In the genomic region with DNA sequence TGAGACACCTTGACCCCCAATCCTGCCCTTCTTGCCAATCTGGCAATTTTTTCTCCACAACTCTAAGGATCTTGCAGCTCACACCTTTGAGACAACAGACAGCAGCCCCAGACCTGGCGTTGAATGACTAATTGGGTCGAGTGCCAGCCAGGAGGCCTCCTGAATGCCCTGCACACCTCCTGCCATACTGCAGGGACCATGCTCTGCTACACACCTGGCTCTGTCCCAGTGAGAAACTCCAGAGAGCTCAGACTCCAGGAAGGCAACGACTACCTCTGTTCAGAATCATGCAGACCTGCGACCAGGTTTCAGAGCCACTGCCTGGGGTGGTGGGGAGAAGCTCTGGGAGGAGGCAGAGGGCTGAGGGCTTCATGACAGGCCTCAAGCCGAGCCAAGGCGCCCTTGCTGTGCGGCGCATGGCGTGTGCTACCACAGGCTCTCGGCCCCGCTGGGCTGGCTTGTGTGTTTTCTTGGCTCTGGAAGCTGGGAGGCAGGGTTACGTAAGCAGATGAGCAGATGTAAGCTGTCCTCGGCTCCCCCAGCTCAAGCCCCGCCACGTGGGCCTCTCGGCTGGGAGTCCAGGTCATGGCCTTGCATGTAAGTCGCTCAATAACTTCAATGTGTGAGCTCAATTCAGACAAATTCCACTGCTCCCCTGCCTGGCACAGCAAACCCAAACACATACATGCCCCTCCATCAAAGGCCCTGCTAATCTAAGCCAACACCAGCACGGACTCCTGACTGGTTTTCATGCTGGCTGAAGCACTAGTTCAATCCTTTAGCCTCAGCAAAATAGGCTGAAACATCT, we compare ENCODE assay signal across 8 cellular contexts. TPM values are rescaled to one million over a fixed set of nuclear protein-coding genes. Genes with fewer than 3 reads are reported as not detected.
DNase-seq lines count a peak whose midpoint lies in the region; ATAC-seq and TF ChIP-seq lines count a peak whose summit lies in the region.

No MANE protein-coding gene starts in this region.

- H3K27me3 Mint-ChIP-seq in IgD-negative memory B cell (peaks cover 4% of the 10 kb centered on the region), chondrocyte (ENCODE audit: low read depth) (no peaks in the 10 kb centered on the region)

- H3K36me3 Mint-ChIP-seq in IgD-negative memory B cell = peaks cover 8% of the 10 kb centered on the region
- peaks cover 3% of the 10 kb centered on the region for H3K36me3 Mint-ChIP-seq in chondrocyte (ENCODE audit: low read depth)

- H3K4me1 ChIP-seq in mucosa of descending colon (ENCODE audit: low read depth) = peaks cover 37% of the 10 kb centered on the region

- H3K9me3 Mint-ChIP-seq in IgD-negative memory B cell (no peaks in the 10 kb centered on the region), chondrocyte (ENCODE audit: low read depth) (no peaks in the 10 kb centered on the region)

- TF ChIP-seq CTCF in AG09319 (IDR thresholded peaks at IDR 0.05; ENCODE audit: low read depth, low read length) (no peak), chondrocyte (IDR thresholded peaks at IDR 0.05) (no peak), mucosa of descending colon (IDR thresholded peaks at IDR 0.05) (no peak)

- H3K4me3 Mint-ChIP-seq in IgD-negative memory B cell (peak overlapping the region; percentile 40 to 73 (median 63)), chondrocyte (ENCODE audit: unreplicated experiment) (no peak overlapping the region)

- intact Hi-C loops in mucosa of descending colon (cut with DNase I, micrococcal nuclease) = no loop called here

- no peak overlapping the region for H3K4me3 ChIP-seq in mucosa of descending colon

- DNase-seq in AG09319 (ENCODE audit: extremely low read depth, low read depth) = peak; percentile 90
- no peak for DNase-seq in chondrocyte (ENCODE audit: low spot score)
- peak; percentile 52 to 77 (median 54) for DNase-seq in mucosa of descending colon
- DNase-seq in stimulated activated CD4-positive, alpha-beta T cell treated with anti-CD3 and anti-CD28 coated beads, Interleukin-12 subunit alpha, Interleukin-12 subunit beta, amount 100 ng/mL, for 4 hours = no peak
- DNase-seq in midbrain (lab: John Stamatoyannopoulos, UW) = no peak
- DNase-seq in T-helper 9 cell = no peak
- no peak for DNase-seq in stimulated activated CD4-positive, alpha-beta T cell treated with anti-CD3 and anti-CD28 coated beads, Interleukin-15, amount 100 ng/mL, for 24 hours

- peak; percentile 35 for ATAC-seq in mucosa of descending colon

- no peaks in the 10 kb centered on the region for H3K9me3 ChIP-seq in mucosa of descending colon

- H3K36me3 ChIP-seq in mucosa of descending colon (ENCODE audit: low read depth) = no peaks in the 10 kb centered on the region

- peak overlapping the region; percentile 94 to 98 (median 96) for H3K27ac Mint-ChIP-seq in IgD-negative memory B cell
- peak overlapping the region; percentile 79 for H3K27ac Mint-ChIP-seq in chondrocyte (ENCODE audit: unreplicated experiment)

- H3K4me1 Mint-ChIP-seq in IgD-negative memory B cell (peaks cover 67 to 83% (median 77%) of the 10 kb centered on the region in 3 donors), chondrocyte (ENCODE audit: low read depth) (peaks cover 46% of the 10 kb centered on the region)

RNA-seq across cellular contexts. Expression of gene B4GALT1, which starts 27.5 kb away (rescaled TPM):
- 55.1 TPM for polyA plus RNA-seq in IgD-negative memory B cell
- 59.0 to 83.5 TPM (median 60.2 TPM) in 3 replicates for total RNA-seq in chondrocyte
- 100 to 1,000 TPM in 2 of 3 donors, 10 to 100 TPM in 1; 66.0 to 203 (median 103) TPM for total RNA-seq in mucosa of descending colon

Comparison
In these comparisons a context has a peak if more than half of its experiments do, and no peak if none do; other contexts are left out.
1. DNase-seq: peak in AG09319 (single experiment) and mucosa of descending colon (3 of 3); none in chondrocyte (single experiment), stimulated activated CD4-positive, alpha-beta T cell treated with anti-CD3 and anti-CD28 coated beads, Interleukin-12 subunit alpha, Interleukin-12 subunit beta, amount 100 ng/mL, for 4 hours (single experiment), midbrain (single experiment), T-helper 9 cell (single experiment) and stimulated activated CD4-positive, alpha-beta T cell treated with anti-CD3 and anti-CD28 coated beads, Interleukin-15, amount 100 ng/mL, for 24 hours (single experiment).